ENCODE assay signal across 15 cellular contexts in genomic region chr10:17007381-17007780, GRCh38.
DNase-seq lines count a peak whose midpoint lies in the region; ATAC-seq and TF ChIP-seq lines count a peak whose summit lies in the region.
"Had no signal": no experiment of that assay in that cellular context is flagged by ENCODE, and none has a peak within 500 bp of the region (broad histone marks: within the 10 kb centered on the region; RNA-seq: fewer than 3 reads in every experiment).

No MANE protein-coding gene starts in this region.

- no peaks in the 10 kb centered on the region for H3K36me3 ChIP-seq in CD8-positive, alpha-beta T cell (ENCODE audit: insufficient read depth, low read length)
- no peaks in the 10 kb centered on the region for H3K36me3 ChIP-seq in adrenal gland (replicated peaks in 1 of 2)
- no peaks in the 10 kb centered on the region for H3K36me3 ChIP-seq in lower lobe of right lung
- H3K36me3 ChIP-seq in spleen = no peaks in the 10 kb centered on the region
- no peaks in the 10 kb centered on the region for H3K36me3 ChIP-seq in H7 (replicated peaks; ENCODE audit: control insufficient read depth, insufficient read depth, low read length)

- no peaks in the 10 kb centered on the region for H3K9me3 ChIP-seq in CD8-positive, alpha-beta T cell (ENCODE audit: low read length)
- no peaks in the 10 kb centered on the region for H3K9me3 ChIP-seq in adrenal gland (replicated peaks in 1 of 3)
- H3K9me3 ChIP-seq in lower lobe of right lung = no peaks in the 10 kb centered on the region
- H3K9me3 ChIP-seq in spleen = no peaks in the 10 kb centered on the region

- H3K9me3 Mint-ChIP-seq in CD8-positive, alpha-beta T cell = no peaks in the 10 kb centered on the region

- TF ChIP-seq CTCF in CD8-positive, alpha-beta T cell (IDR thresholded peaks at IDR 0.05) = no peak
- no peak for TF ChIP-seq CTCF in adrenal gland (IDR thresholded peaks at IDR 0.05)
- TF ChIP-seq CTCF in lower lobe of right lung (IDR thresholded peaks at IDR 0.05) = no peak
- TF ChIP-seq CTCF in spleen (IDR thresholded peaks at IDR 0.05 in 8 of 11, conservative IDR thresholded peaks at IDR 0.05 in 3 of 11) = no peak

- DNase-seq in CD8-positive, alpha-beta T cell = no peak
- DNase-seq in adrenal gland (no peak), lower lobe of right lung (no peak), spleen (no peak), NCI-H146 treated with DMSO at 0.1 percent for 48 hours (lab: John Stamatoyannopoulos, UW; ENCODE audit: unreplicated experiment) (no peak), NCI-H187 treated with DMSO at 0.1 percent for 48 hours (lab: John Stamatoyannopoulos, UW) (no peak), H7 (no peak)
- DNase-seq: activated CD4-positive, alpha-beta memory T cell treated with anti-CD3 and anti-CD28 coated beads for 36 hours; DMS153; effector CD8-positive, alpha-beta T cell; foreskin melanocyte; NCI-H2171; SIG-M5; stimulated activated CD4-positive, alpha-beta T cell treated with anti-CD3 and anti-CD28 coated beads, Interleukin-4, amount 100 ng/mL, for 4 hours had no signal

- intact Hi-C loops in CD8-positive, alpha-beta T cell (cut with DNase I, micrococcal nuclease) = loop anchor here in 1 of 2 experiments (10.0 kb wide), 1 partner anchor 57 kb away; no protein-coding TSS in a partner anchor
- intact Hi-C loops in adrenal gland (cut with DNase I) = no loop called here
- intact Hi-C loops in lower lobe of right lung (cut with DNase I) = no loop called here
- intact Hi-C loops in spleen (cut with DNase I; ENCODE audit: low total_unique reads) = no loop called here

- H3K4me1 ChIP-seq in CD8-positive, alpha-beta T cell (ENCODE audit: insufficient read depth, low read length) = peaks cover 39% of the 10 kb centered on the region
- H3K4me1 ChIP-seq in adrenal gland (replicated peaks in 1 of 2) (peaks cover 18 to 25% of the 10 kb centered on the region in 2 donors), lower lobe of right lung (peaks cover 59% of the 10 kb centered on the region), spleen (peaks cover 16 to 63% (median 35%) of the 10 kb centered on the region in 6 donors)

- H3K27me3 ChIP-seq in CD8-positive, alpha-beta T cell (ENCODE audit: insufficient read depth, low read length) = no peaks in the 10 kb centered on the region
- H3K27me3 ChIP-seq in adrenal gland (no peaks in the 10 kb centered on the region), lower lobe of right lung (ENCODE audit: low read depth) (no peaks in the 10 kb centered on the region), spleen (replicated peaks in 1 of 7) (no peaks in the 10 kb centered on the region), H7 (ENCODE audit: control insufficient read depth, insufficient read depth, low read length) (no peaks in the 10 kb centered on the region)

- peak overlapping the region; percentile 11 for H3K27ac Mint-ChIP-seq in CD8-positive, alpha-beta T cell
- H3K27ac Mint-ChIP-seq: activated CD4-positive, alpha-beta memory T cell treated with anti-CD3 and anti-CD28 coated beads for 36 hours had no signal

- no peaks in the 10 kb centered on the region for H3K27me3 Mint-ChIP-seq in CD8-positive, alpha-beta T cell (ENCODE audit: low read depth)

- POLR2A ChIA-PET in CD8-positive, alpha-beta T cell (lab: Charles Lee) = interaction anchor here (0.9 kb wide), 1 partner anchor 223 kb away, joined by 3 read pairs; no protein-coding TSS in a partner anchor

- no peak for ATAC-seq in CD8-positive, alpha-beta T cell
- ATAC-seq in lower lobe of right lung (peak in 1 of 2 donors; percentile 31), GM21825 (IDR thresholded peaks at IDR 0.05; ENCODE audit: unreplicated experiment) (no peak)

- peaks cover 51% of the 10 kb centered on the region for H3K4me1 Mint-ChIP-seq in CD8-positive, alpha-beta T cell (ENCODE audit: low read depth)

- no peak overlapping the region for H3K4me3 Mint-ChIP-seq in CD8-positive, alpha-beta T cell
- H3K4me3 Mint-ChIP-seq: activated CD4-positive, alpha-beta memory T cell treated with anti-CD3 and anti-CD28 coated beads for 36 hours had no signal

- 56 to 68% (median 63%) methylated on average over 9 of the region's 9 CpGs for WGBS in adrenal gland, 4 donors
- 43 to 57% (median 48%) methylated on average over 9 of the region's 9 CpGs for WGBS in spleen, 5 donors

- TF ChIP-seq POLR2A in adrenal gland (IDR thresholded peaks at IDR 0.05) = no peak
- no peak for TF ChIP-seq POLR2A in spleen (IDR thresholded peaks at IDR 0.05)

- H3K4me3 ChIP-seq in CD8-positive, alpha-beta T cell (ENCODE audit: low read depth, low read length) = no peak overlapping the region
- no peak overlapping the region for H3K4me3 ChIP-seq in adrenal gland
- H3K4me3 ChIP-seq in lower lobe of right lung = no peak overlapping the region
- H3K4me3 ChIP-seq in spleen = no peak overlapping the region
- no peak overlapping the region for H3K4me3 ChIP-seq in H7 (ENCODE audit: insufficient read depth, low read depth, low read length)

- H3K27ac ChIP-seq in CD8-positive, alpha-beta T cell (ENCODE audit: low read depth, low read length) = no peak overlapping the region
- H3K27ac ChIP-seq in adrenal gland (peak overlapping the region in 3 of 5 donors; percentile 17 to 38 (median 21)), lower lobe of right lung (peak overlapping the region; percentile 78), spleen (peak overlapping the region; percentile 45 to 84 (median 70))

- H3K36me3 Mint-ChIP-seq in CD8-positive, alpha-beta T cell = peaks cover 9% of the 10 kb centered on the region

- CTCF ChIA-PET in CD8-positive, alpha-beta T cell (lab: Charles Lee) = no interaction called here
